In genomic region chr7:36970551-36971514, GRCh38 we compare ENCODE assay signal across 16 cellular contexts.
DNase-seq lines count a peak whose midpoint lies in the region; ATAC-seq, FAIRE-seq and TF ChIP-seq lines count a peak whose summit lies in the region.
"Had no signal": no experiment of that assay in that cellular context is flagged by ENCODE, and none has a peak within 500 bp of the region (broad histone marks: within the 10 kb centered on the region; RNA-seq: fewer than 3 reads in every experiment).

No MANE protein-coding gene starts in this region.

- TF ChIP-seq CTCF in bronchial epithelial cell (IDR thresholded peaks at IDR 0.05; ENCODE audit: insufficient read depth, low read length, severe bottlenecking) = no peak
- no peak for TF ChIP-seq CTCF in nephron progenitor cell (IDR thresholded peaks at IDR 0.05)
- TF ChIP-seq CTCF in GM13977 (IDR thresholded peaks at IDR 0.05; ENCODE audit: extremely low read depth, insufficient read depth, missing control alignments) = no peak
- no peak for TF ChIP-seq CTCF in dorsolateral prefrontal cortex (IDR thresholded peaks at IDR 0.05 in 54 of 56, conservative IDR thresholded peaks at IDR 0.05 in 2 of 56; ENCODE audit: low read depth in 1 of 56, partially characterized antibody in 56 of 56)

- H3K27me3 Mint-ChIP-seq in IgD-negative memory B cell (no peaks in the 10 kb centered on the region), nephron progenitor cell (ENCODE audit: low read depth, poor library complexity) (peaks cover 3% of the 10 kb centered on the region)

- H3K27ac ChIP-seq in dorsolateral prefrontal cortex = peak overlapping the region in 9 of 59 donors; percentile 7 to 60 (median 19)
- H3K27ac ChIP-seq: C4-2B, SK-N-MC, tibial artery had no signal

- H3K36me3 Mint-ChIP-seq in IgD-negative memory B cell = peaks cover 6% of the 10 kb centered on the region
- peaks cover 6% of the 10 kb centered on the region for H3K36me3 Mint-ChIP-seq in nephron progenitor cell (ENCODE audit: low read depth)

- H3K27me3 ChIP-seq in bronchial epithelial cell (ENCODE audit: control insufficient read depth, insufficient read depth, low read length) (no peaks in the 10 kb centered on the region), dorsolateral prefrontal cortex (no peaks in the 10 kb centered on the region)
- H3K27me3 ChIP-seq: esophagus muscularis mucosa, heart right ventricle, tibial artery had no signal

- peaks cover 0 to 3% (median 1%) of the 10 kb centered on the region in 3 donors for H3K9me3 Mint-ChIP-seq in IgD-negative memory B cell
- peaks cover under 1% of the 10 kb centered on the region for H3K9me3 Mint-ChIP-seq in nephron progenitor cell

- peak; percentile 36 for FAIRE-seq in bronchial epithelial cell (lab: Jason Lieb, UNC)
- FAIRE-seq: HTR-8/SVneo had no signal

- in situ Hi-C loops in GM13977 (cut with MboI; ENCODE audit: low pct_unique_long_range_greater_than_20kb, low sequenced_read_pairs, unreplicated experiment) = no loop called here

- peak overlapping the region in 2 of 3 donors; percentile 22 to 25 for H3K27ac Mint-ChIP-seq in IgD-negative memory B cell
- H3K27ac Mint-ChIP-seq in nephron progenitor cell = peak overlapping the region; percentile 96

- H3K4me3 ChIP-seq in bronchial epithelial cell (ENCODE audit: low read depth, low read length) = no peak overlapping the region
- H3K4me3 ChIP-seq in dorsolateral prefrontal cortex = no peak overlapping the region
- H3K4me3 ChIP-seq: esophagus muscularis mucosa, heart right ventricle, SK-N-MC, tibial artery had no signal

- DNase-seq in COR-L47 (lab: John Stamatoyannopoulos, UW) (peak; percentile 8), bronchial epithelial cell (ENCODE audit: low read depth) (no peak), nephron progenitor cell (no peak), GM13977 (ENCODE audit: low spot score) (no peak), dorsolateral prefrontal cortex (no peak)
- DNase-seq: activated T-cell treated with anti-CD3 and anti-CD28 coated beads for 4 hours; amygdala; heart right ventricle; stimulated activated CD4-positive, alpha-beta T cell treated with anti-CD3 and anti-CD28 coated beads, Interleukin-1b, Interleukin-23, amount 100 ng/mL, for 48 hours; tibial artery had no signal

- H3K36me3 ChIP-seq in bronchial epithelial cell (ENCODE audit: control insufficient read depth, insufficient read depth, low read length) = no peaks in the 10 kb centered on the region
- H3K36me3 ChIP-seq: heart right ventricle, tibial artery had no signal

- intact Hi-C loops in dorsolateral prefrontal cortex (cut with DNase I) = no loop called here

- H3K4me1 Mint-ChIP-seq in IgD-negative memory B cell = peaks cover 19 to 25% (median 23%) of the 10 kb centered on the region in 3 donors
- peaks cover 51% of the 10 kb centered on the region for H3K4me1 Mint-ChIP-seq in nephron progenitor cell

- no peak for ATAC-seq in GM18519 (IDR thresholded peaks at IDR 0.05; ENCODE audit: low FRiP score, unreplicated experiment)
- ATAC-seq: heart right ventricle had no signal

- H3K4me3 Mint-ChIP-seq in IgD-negative memory B cell = no peak overlapping the region
- no peak overlapping the region for H3K4me3 Mint-ChIP-seq in nephron progenitor cell
